ENCODE assay signal across 19 cellular contexts in the genomic region with DNA sequence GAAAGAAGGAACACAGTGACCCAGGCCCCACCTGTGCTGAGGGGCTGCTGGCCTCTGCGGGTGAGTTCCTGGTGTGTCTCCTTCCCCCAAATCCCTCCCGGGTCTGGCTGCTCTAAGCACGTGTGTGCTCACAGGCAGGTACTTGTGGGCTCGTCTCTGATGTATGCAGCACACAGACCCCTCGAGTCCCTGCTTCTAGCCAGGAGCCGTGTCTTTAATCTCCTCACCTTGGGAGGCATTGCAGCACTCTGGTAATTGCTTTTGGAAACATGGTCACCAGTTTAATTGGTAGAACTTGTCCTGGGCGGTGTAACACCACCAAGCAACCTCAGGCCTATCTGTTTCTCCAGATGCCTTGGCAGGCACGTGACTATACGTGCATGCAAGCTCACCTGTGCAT.
"Had no signal": no experiment of that assay in that cellular context is flagged by ENCODE, and none has a peak within 500 bp of the region (broad histone marks: within the 10 kb centered on the region; RNA-seq: fewer than 3 reads in every experiment).

No MANE protein-coding gene starts in this region.

- H3K36me3 Mint-ChIP-seq: activated CD8-positive, alpha-beta memory T cell treated with anti-CD3 and anti-CD28 coated beads, Interleukin-2, amount 10 ng/mL, durations not matched to agents 7 days and 5 days; activated naive CD4-positive, alpha-beta T cell treated with anti-CD3 and anti-CD28 coated beads, Interleukin-2, amount 50 U/mL, for 24 hours had no signal

- FAIRE-seq: TTC549 had no signal

- H3K4me3 Mint-ChIP-seq: activated CD8-positive, alpha-beta memory T cell treated with anti-CD3 and anti-CD28 coated beads, Interleukin-2, amount 10 ng/mL, durations not matched to agents 7 days and 5 days; activated naive CD4-positive, alpha-beta T cell treated with anti-CD3 and anti-CD28 coated beads, Interleukin-2, amount 50 U/mL, for 24 hours; activated T-cell treated with anti-CD3 and anti-CD28 coated beads, Interleukin-2, amount 50 U/mL, for 24 hours; activated T-helper 1 cell treated with anti-CD3 and anti-CD28 coated beads, Interleukin-12 subunit alpha, Interleukin-12 subunit beta, Interleukin-2, Interleukin-4 antibody, amounts not matched to agents 30 ng/mL and 10 ng/mL and 1 ng/mL, durations not matched to agents 14 hours and 24 hours and 36 hours; central memory CD8-positive, alpha-beta T cell had no signal

- H3K4me3 ChIP-seq: PC-9 had no signal

- H3K27ac ChIP-seq: PC-9 had no signal

- H2AFZ ChIP-seq: PC-9 had no signal

- H3K4me2 ChIP-seq: PC-9 had no signal

- ATAC-seq: activated CD8-positive, alpha-beta memory T cell treated with anti-CD3 and anti-CD28 coated beads, Interleukin-2, amount 10 ng/mL, durations not matched to agents 7 days and 5 days had no signal

- H3K9me3 Mint-ChIP-seq: activated naive CD4-positive, alpha-beta T cell treated with anti-CD3 and anti-CD28 coated beads, Interleukin-2, amount 50 U/mL, for 24 hours; activated T-cell treated with anti-CD3 and anti-CD28 coated beads, Interleukin-2, amount 50 U/mL, for 24 hours; activated T-helper 1 cell treated with anti-CD3 and anti-CD28 coated beads, Interleukin-12 subunit alpha, Interleukin-12 subunit beta, Interleukin-2, Interleukin-4 antibody, amounts not matched to agents 30 ng/mL and 10 ng/mL and 1 ng/mL, durations not matched to agents 14 hours and 24 hours and 36 hours; central memory CD8-positive, alpha-beta T cell had no signal

- DNase-seq: activated CD4-positive, CD25-positive, alpha-beta regulatory T cell; activated CD8-positive, alpha-beta memory T cell treated with anti-CD3 and anti-CD28 coated beads, Interleukin-2, amount 10 ng/mL, durations not matched to agents 7 days and 5 days; activated effector memory CD4-positive, alpha-beta T cell treated with Interleukin-2 at 50 U/mL for 16 hours; activated naive CD4-positive, alpha-beta T cell; activated T-cell treated with anti-CD3 and anti-CD28 coated beads, Interleukin-2, amount 50 U/mL, for 24 hours; cortex of kidney; Kasumi-1; KBM-7; NCI-H1048; NCI-H187 treated with DMSO at 0.1 percent for 48 hours; NCI-H2081 treated with DMSO at 0.1 percent for 48 hours; PC-9; SHP77 treated with DMSO at 0.1 percent for 48 hours; T-helper 2 cell; T1000 had no signal

- H3K27ac Mint-ChIP-seq: activated CD8-positive, alpha-beta memory T cell treated with anti-CD3 and anti-CD28 coated beads, Interleukin-2, amount 10 ng/mL, durations not matched to agents 7 days and 5 days; activated naive CD4-positive, alpha-beta T cell treated with anti-CD3 and anti-CD28 coated beads, Interleukin-2, amount 50 U/mL, for 24 hours; activated T-cell treated with anti-CD3 and anti-CD28 coated beads, Interleukin-2, amount 50 U/mL, for 24 hours; activated T-helper 1 cell treated with anti-CD3 and anti-CD28 coated beads, Interleukin-12 subunit alpha, Interleukin-12 subunit beta, Interleukin-2, Interleukin-4 antibody, amounts not matched to agents 30 ng/mL and 10 ng/mL and 1 ng/mL, durations not matched to agents 14 hours and 24 hours and 36 hours had no signal
